8 cellular contexts compared by ENCODE assay signal in genomic region chr1:10867138-10867721, GRCh38.
DNase-seq lines count a peak whose midpoint lies in the region; ATAC-seq and TF ChIP-seq lines count a peak whose summit lies in the region.

No MANE protein-coding gene starts in this region.

- H3K4me3 Mint-ChIP-seq in naive thymus-derived CD8-positive, alpha-beta T cell, result peak overlapping the region in 9 of 10 donors; percentile 3 to 79 (median 59)

- H3K27ac Mint-ChIP-seq in naive thymus-derived CD8-positive, alpha-beta T cell, result no peak overlapping the region

- DNase-seq in AG08395 (ENCODE audit: low spot score), result peak; percentile 70
- peak; percentile 85 for DNase-seq in GM13977 (ENCODE audit: low spot score)
- DNase-seq in NCI-H748 (lab: John Stamatoyannopoulos, UW; ENCODE audit: unreplicated experiment), result peak; percentile 76
- DNase-seq in activated CD8-positive, alpha-beta memory T cell treated with anti-CD3 and anti-CD28 coated beads, Interleukin-2, amount 50 U/mL, for 1 hour (ENCODE audit: extremely low read depth), result peak; percentile 19
- peak; percentile 41 to 59 for DNase-seq in erythroblast (lab: John Stamatoyannopoulos, UW)
- peak; percentile 42 to 77 (median 62) for DNase-seq in naive thymus-derived CD8-positive, alpha-beta T cell
- peak in 5 of 6 experiments; percentile 48 to 66 (median 50) for DNase-seq in stimulated activated naive CD4-positive, alpha-beta T cell (lab: John Stamatoyannopoulos, UW)
- no peak for DNase-seq in pons (ENCODE audit: low spot score)

- H3K27me3 Mint-ChIP-seq in naive thymus-derived CD8-positive, alpha-beta T cell, result peaks cover 12 to 69% (median 49%) of the 10 kb centered on the region in 5 donors

- H3K36me3 Mint-ChIP-seq in naive thymus-derived CD8-positive, alpha-beta T cell, result no peaks in the 10 kb centered on the region

- POLR2A ChIA-PET in naive thymus-derived CD8-positive, alpha-beta T cell (lab: Charles Lee), result interaction anchor here (1.7 kb wide), 1 partner anchor 372 kb away, joined by 7 read pairs; no protein-coding TSS in a partner anchor

- TF ChIP-seq CTCF in GM13977 (IDR thresholded peaks at IDR 0.05; ENCODE audit: extremely low read depth, insufficient read depth, missing control alignments), result peak; percentile 74

- TF ChIP-seq POLR2A in erythroblast (IDR thresholded peaks at IDR 0.05; ENCODE audit: low read length), result no peak

- H3K4me1 Mint-ChIP-seq in naive thymus-derived CD8-positive, alpha-beta T cell, result peaks cover 7 to 29% (median 16%) of the 10 kb centered on the region in 4 donors

- peak; percentile 87 to 94 for ATAC-seq in naive thymus-derived CD8-positive, alpha-beta T cell

- no peaks in the 10 kb centered on the region for H3K9me3 Mint-ChIP-seq in naive thymus-derived CD8-positive, alpha-beta T cell

- in situ Hi-C loops in GM13977 (cut with MboI; ENCODE audit: low pct_unique_long_range_greater_than_20kb, low sequenced_read_pairs, unreplicated experiment), result no loop called here
